ENCODE assay signal across 17 cellular contexts in the genomic region with DNA sequence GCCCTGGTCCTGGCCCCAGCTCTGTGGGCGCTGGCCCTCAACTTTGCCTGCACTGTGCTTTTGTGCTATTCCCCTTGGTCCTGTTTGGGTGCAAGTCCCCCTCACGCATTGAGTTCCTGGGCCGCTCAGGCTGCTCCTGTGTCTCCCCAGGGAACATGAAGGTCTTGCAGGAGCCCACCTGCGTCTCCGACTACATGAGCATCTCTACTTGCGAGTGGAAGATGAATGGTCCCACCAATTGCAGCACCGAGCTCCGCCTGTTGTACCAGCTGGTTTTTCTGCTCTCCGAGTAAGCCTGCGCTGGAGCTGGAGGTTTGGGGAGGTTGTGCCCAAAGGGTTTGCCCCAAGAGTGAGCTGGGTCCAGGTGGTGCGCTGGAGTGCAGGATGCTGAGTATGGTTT.
DNase-seq lines count a peak whose midpoint lies in the region; ATAC-seq lines count a peak whose summit lies in the region.
"Had no signal": no experiment of that assay in that cellular context is flagged by ENCODE, and none has a peak within 500 bp of the region (broad histone marks: within the 10 kb centered on the region; RNA-seq: fewer than 3 reads in every experiment).

No MANE protein-coding gene starts in this region.

- no peak overlapping the region for H3K4me3 Mint-ChIP-seq in T-helper 2 cell treated with Interferon-gamma antibody and Interleukin-4, amounts not matched to agents 5 μg/mL and 100 μg/mL, for 36 hours
- H3K4me3 Mint-ChIP-seq in activated naive CD8-positive, alpha-beta T cell: no peak overlapping the region
- H3K4me3 Mint-ChIP-seq in activated naive CD8-positive, alpha-beta T cell treated with anti-CD3 and anti-CD28 coated beads, Interleukin-2, amount 50 U/mL, for 24 hours: no peak overlapping the region
- H3K4me3 Mint-ChIP-seq in central memory CD8-positive, alpha-beta T cell: no peak overlapping the region
- H3K4me3 Mint-ChIP-seq in stimulated activated naive B cell treated with anti-CD40 and anti-IgM and Interleukin-4, amounts not matched to agents 10 μg/mL and 1 μg/mL and 100 μg/mL, for 72 hours: peak overlapping the region; percentile 26 to 64

- peak overlapping the region; percentile 61 for H3K27ac Mint-ChIP-seq in T-helper 2 cell treated with Interferon-gamma antibody and Interleukin-4, amounts not matched to agents 5 μg/mL and 100 μg/mL, for 36 hours
- H3K27ac Mint-ChIP-seq in activated naive CD8-positive, alpha-beta T cell: peak overlapping the region; percentile 54
- no peak overlapping the region for H3K27ac Mint-ChIP-seq in activated naive CD8-positive, alpha-beta T cell treated with anti-CD3 and anti-CD28 coated beads, Interleukin-2, amount 50 U/mL, for 24 hours
- peak overlapping the region; percentile 68 for H3K27ac Mint-ChIP-seq in central memory CD8-positive, alpha-beta T cell (ENCODE audit: low read depth)
- peak overlapping the region; percentile 92 for H3K27ac Mint-ChIP-seq in stimulated activated naive B cell treated with anti-CD40 and anti-IgM and Interleukin-4, amounts not matched to agents 10 μg/mL and 1 μg/mL and 100 μg/mL, for 72 hours

- no peaks in the 10 kb centered on the region for H3K9me3 Mint-ChIP-seq in T-helper 2 cell treated with Interferon-gamma antibody and Interleukin-4, amounts not matched to agents 5 μg/mL and 100 μg/mL, for 36 hours
- H3K9me3 Mint-ChIP-seq in activated naive CD8-positive, alpha-beta T cell (ENCODE audit: low read depth): no peaks in the 10 kb centered on the region
- H3K9me3 Mint-ChIP-seq in activated naive CD8-positive, alpha-beta T cell treated with anti-CD3 and anti-CD28 coated beads, Interleukin-2, amount 50 U/mL, for 24 hours: no peaks in the 10 kb centered on the region
- no peaks in the 10 kb centered on the region for H3K9me3 Mint-ChIP-seq in central memory CD8-positive, alpha-beta T cell
- H3K9me3 Mint-ChIP-seq in stimulated activated naive B cell treated with anti-CD40 and anti-IgM and Interleukin-4, amounts not matched to agents 10 μg/mL and 1 μg/mL and 100 μg/mL, for 72 hours: no peaks in the 10 kb centered on the region

- no peaks in the 10 kb centered on the region for H3K27me3 Mint-ChIP-seq in T-helper 2 cell treated with Interferon-gamma antibody and Interleukin-4, amounts not matched to agents 5 μg/mL and 100 μg/mL, for 36 hours (ENCODE audit: low read depth)
- H3K27me3 Mint-ChIP-seq in activated naive CD8-positive, alpha-beta T cell: no peaks in the 10 kb centered on the region
- no peaks in the 10 kb centered on the region for H3K27me3 Mint-ChIP-seq in activated naive CD8-positive, alpha-beta T cell treated with anti-CD3 and anti-CD28 coated beads, Interleukin-2, amount 50 U/mL, for 24 hours
- H3K27me3 Mint-ChIP-seq in central memory CD8-positive, alpha-beta T cell: no peaks in the 10 kb centered on the region
- no peaks in the 10 kb centered on the region for H3K27me3 Mint-ChIP-seq in stimulated activated naive B cell treated with anti-CD40 and anti-IgM and Interleukin-4, amounts not matched to agents 10 μg/mL and 1 μg/mL and 100 μg/mL, for 72 hours

- ATAC-seq in activated naive CD8-positive, alpha-beta T cell treated with anti-CD3 and anti-CD28 coated beads, Interleukin-2, amount 50 U/mL, for 24 hours: no peak
- ATAC-seq in central memory CD8-positive, alpha-beta T cell (replicated peaks; ENCODE audit: extremely low read depth, poor library complexity, severe bottlenecking): no peak
- ATAC-seq in stimulated activated naive B cell treated with anti-CD40 and anti-IgM and Interleukin-4, amounts not matched to agents 10 μg/mL and 1 μg/mL and 100 μg/mL, for 72 hours (replicated peaks): no peak
- ATAC-seq in GM21723 (IDR thresholded peaks at IDR 0.05; ENCODE audit: unreplicated experiment): no peak
- ATAC-seq in GM18868 (IDR thresholded peaks at IDR 0.05; ENCODE audit: unreplicated experiment): no peak

- DNase-seq in T-helper 2 cell treated with Interferon-gamma antibody and Interleukin-4, amounts not matched to agents 5 μg/mL and 100 μg/mL, for 36 hours (ENCODE audit: low spot score): no peak
- no peak for DNase-seq in T-helper 2 cell
- DNase-seq in activated naive CD8-positive, alpha-beta T cell treated with anti-CD3 and anti-CD28 coated beads, Interleukin-2, amount 50 U/mL, for 24 hours: no peak
- no peak for DNase-seq in central memory CD8-positive, alpha-beta T cell (ENCODE audit: low spot score in 2 of 2)
- DNase-seq in stimulated activated naive B cell treated with anti-CD40 and anti-IgM and Interleukin-4, amounts not matched to agents 10 μg/mL and 1 μg/mL and 100 μg/mL, for 72 hours: no peak
- DNase-seq: 8988T, DMS79, MM.1S, NCI-H1092, NCI-H1436 treated with DMSO at 0.1 percent for 48 hours, NCI-H2029, NCI-H345, NCI-H524 treated with DMSO at 0.1 percent for 48 hours, SHP77 treated with DMSO at 0.1 percent for 48 hours had no signal

- H3K36me3 Mint-ChIP-seq in T-helper 2 cell treated with Interferon-gamma antibody and Interleukin-4, amounts not matched to agents 5 μg/mL and 100 μg/mL, for 36 hours (ENCODE audit: low read depth): peaks cover 87% of the 10 kb centered on the region
- peaks cover 11% of the 10 kb centered on the region for H3K36me3 Mint-ChIP-seq in activated naive CD8-positive, alpha-beta T cell
- peaks cover 81% of the 10 kb centered on the region for H3K36me3 Mint-ChIP-seq in activated naive CD8-positive, alpha-beta T cell treated with anti-CD3 and anti-CD28 coated beads, Interleukin-2, amount 50 U/mL, for 24 hours (ENCODE audit: low read depth)
- peaks cover 48% of the 10 kb centered on the region for H3K36me3 Mint-ChIP-seq in central memory CD8-positive, alpha-beta T cell (ENCODE audit: insufficient read depth)
- peaks cover 68 to 79% of the 10 kb centered on the region in 2 donors for H3K36me3 Mint-ChIP-seq in stimulated activated naive B cell treated with anti-CD40 and anti-IgM and Interleukin-4, amounts not matched to agents 10 μg/mL and 1 μg/mL and 100 μg/mL, for 72 hours

- peaks cover 20% of the 10 kb centered on the region for H3K4me1 Mint-ChIP-seq in T-helper 2 cell treated with Interferon-gamma antibody and Interleukin-4, amounts not matched to agents 5 μg/mL and 100 μg/mL, for 36 hours (ENCODE audit: low read depth)
- peaks cover 20% of the 10 kb centered on the region for H3K4me1 Mint-ChIP-seq in activated naive CD8-positive, alpha-beta T cell (ENCODE audit: low read depth)
- H3K4me1 Mint-ChIP-seq in activated naive CD8-positive, alpha-beta T cell treated with anti-CD3 and anti-CD28 coated beads, Interleukin-2, amount 50 U/mL, for 24 hours: peaks cover 32% of the 10 kb centered on the region
- H3K4me1 Mint-ChIP-seq in central memory CD8-positive, alpha-beta T cell: peaks cover 23% of the 10 kb centered on the region
- H3K4me1 Mint-ChIP-seq in stimulated activated naive B cell treated with anti-CD40 and anti-IgM and Interleukin-4, amounts not matched to agents 10 μg/mL and 1 μg/mL and 100 μg/mL, for 72 hours: peaks cover 47 to 87% of the 10 kb centered on the region in 2 donors

Comparison
In these comparisons a context has a peak if more than half of its experiments do, and no peak if none do; other contexts are left out.
1. H3K4me3 Mint-ChIP-seq: peak in stimulated activated naive B cell treated with anti-CD40 and anti-IgM and Interleukin-4, amounts not matched to agents 10 μg/mL and 1 μg/mL and 100 μg/mL, for 72 hours (2 of 2); none in T-helper 2 cell treated with Interferon-gamma antibody and Interleukin-4, amounts not matched to agents 5 μg/mL and 100 μg/mL, for 36 hours (single experiment), activated naive CD8-positive, alpha-beta T cell (single experiment), activated naive CD8-positive, alpha-beta T cell treated with anti-CD3 and anti-CD28 coated beads, Interleukin-2, amount 50 U/mL, for 24 hours (single experiment) and central memory CD8-positive, alpha-beta T cell (single experiment).